10 cellular contexts compared by ENCODE assay signal in genomic region chr20:37567671-37568588, GRCh38. TPM values are rescaled to one million over a fixed set of nuclear protein-coding genes. Genes with fewer than 3 reads are reported as not detected.
DNase-seq lines count a peak whose midpoint lies in the region; ATAC-seq and TF ChIP-seq lines count a peak whose summit lies in the region.
"Had no signal": no experiment of that assay in that cellular context is flagged by ENCODE, and none has a peak within 500 bp of the region (broad histone marks: within the 10 kb centered on the region; RNA-seq: fewer than 3 reads in every experiment).

No MANE protein-coding gene starts in this region.

- H3K4me1 ChIP-seq in BLaER1 (peaks cover 45% of the 10 kb centered on the region), HCT116 (ENCODE audit: control insufficient read depth in 1 of 2, insufficient read depth in 2 of 2, low read length in 2 of 2) (peaks cover 4 to 9% of the 10 kb centered on the region in 2 experiments; a peak in 1 of 4 replicates), hepatocyte (ENCODE audit: insufficient read depth) (peaks cover 4% of the 10 kb centered on the region), body of pancreas (peaks cover 5% of the 10 kb centered on the region)
- H3K4me1 ChIP-seq: uterus had no signal

- no peak for TF ChIP-seq RAD21 in HCT116 (IDR thresholded peaks at IDR 0.05; ENCODE audit: low read depth)

- H3K9ac ChIP-seq in BLaER1 (peak overlapping the region; percentile 65; the same call in 1 of the 2 replicates), HCT116 (ENCODE audit: low read length) (no peak overlapping the region)

- DNase-seq in HCT116 (ENCODE audit: low read depth, low spot score) (no peak), NCI-H748 (lab: John Stamatoyannopoulos, UW; ENCODE audit: unreplicated experiment) (peak; percentile 41), hepatocyte (ENCODE audit: low spot score) (no peak), body of pancreas (no peak), middle frontal gyrus (ENCODE audit: extremely low spot score, low spot score) (no peak)
- DNase-seq: uterus had no signal

- peak overlapping the region; percentile 75; the same call in 1 of the 2 replicates for H3K27ac ChIP-seq in BLaER1
- no peak overlapping the region for H3K27ac ChIP-seq in HCT116 (ENCODE audit: low read depth, low read length)
- no peak overlapping the region for H3K27ac ChIP-seq in hepatocyte
- no peak overlapping the region for H3K27ac ChIP-seq in body of pancreas
- H3K27ac ChIP-seq: SJSA1, uterus had no signal

- H3K4me3 ChIP-seq in BLaER1: peak overlapping the region; percentile 48
- H3K4me3 ChIP-seq in HCT116 (replicated peaks in 1 of 2; ENCODE audit: low read depth in 1 of 2, low read length in 2 of 2): no peak overlapping the region
- H3K4me3 ChIP-seq in hepatocyte: no peak overlapping the region
- no peak overlapping the region for H3K4me3 ChIP-seq in body of pancreas
- H3K4me3 ChIP-seq: SJSA1, uterus had no signal

- no peaks in the 10 kb centered on the region for H4K20me1 ChIP-seq in BLaER1
- H4K20me1 ChIP-seq in HCT116 (ENCODE audit: insufficient read depth): no peaks in the 10 kb centered on the region
- no peaks in the 10 kb centered on the region for H4K20me1 ChIP-seq in hepatocyte (ENCODE audit: insufficient read depth, poor library complexity, severe bottlenecking)

- intact Hi-C loops in HCT116 (cut with micrococcal nuclease) (loop anchor here (10.0 kb wide), 1 partner anchor 597 kb away; the partner anchor contains the start of gene TGM2), body of pancreas (cut with DNase I) (no loop called here)

- H2AFZ ChIP-seq in HCT116 (ENCODE audit: low read depth, low read length, poor library complexity, severe bottlenecking) (no peak overlapping the region), hepatocyte (no peak overlapping the region)

- H3K79me2 ChIP-seq in HCT116 (ENCODE audit: insufficient read depth, low read length) (no peaks in the 10 kb centered on the region), hepatocyte (no peaks in the 10 kb centered on the region)

- BruUV-seq in HCT116 (replicated peaks; lab: Mats Ljungman, UMichigan): no TSS peak

- H3K9me3 ChIP-seq in BLaER1 (no peaks in the 10 kb centered on the region), HCT116 (ENCODE audit: control insufficient read depth in 1 of 2, insufficient read depth in 1 of 2, low read depth in 1 of 2, low read length in 2 of 2) (no peaks in the 10 kb centered on the region), hepatocyte (ENCODE audit: low read depth) (no peaks in the 10 kb centered on the region), body of pancreas (no peaks in the 10 kb centered on the region)
- H3K9me3 ChIP-seq: SJSA1, uterus had no signal

- no peak for TF ChIP-seq CTCF in HCT116 (IDR thresholded peaks at IDR 0.05 in 2 of 3, conservative IDR thresholded peaks at IDR 0.05 in 1 of 3; ENCODE audit: borderline replicate concordance in 1 of 3, insufficient read depth in 1 of 3, low read depth in 2 of 3, low read length in 2 of 3)
- no peak for TF ChIP-seq CTCF in hepatocyte (IDR thresholded peaks at IDR 0.05; ENCODE audit: poor library complexity)
- no peak for TF ChIP-seq CTCF in body of pancreas (IDR thresholded peaks at IDR 0.05)

- POLR2A ChIA-PET in HCT116 (lab: Charles Lee): no interaction called here

- ATAC-seq in HCT116: no peak
- no peak for ATAC-seq in body of pancreas
- no peak for ATAC-seq in GM21515 (IDR thresholded peaks at IDR 0.05; ENCODE audit: unreplicated experiment)
- ATAC-seq in HG03439 (IDR thresholded peaks at IDR 0.05; ENCODE audit: unreplicated experiment): no peak

- H3K27me3 ChIP-seq in BLaER1 (no peaks in the 10 kb centered on the region), HCT116 (ENCODE audit: insufficient read depth, low read length) (peaks cover 53% of the 10 kb centered on the region), hepatocyte (peaks cover 14% of the 10 kb centered on the region), body of pancreas (no peaks in the 10 kb centered on the region)

- RAD21 ChIA-PET in HCT116 (lab: Charles Lee; ENCODE audit: low non-redundant PET in 1 of 2, low total read pairs in 2 of 2, uncharacterized antibody in 2 of 2, unreplicated experiment in 2 of 2): no interaction called here

- CTCF ChIA-PET in HCT116 (lab: Charles Lee): no interaction called here

- WGBS in hepatocyte (ENCODE audit: low lambda C conversion rate, missing lambda C conversion rate): 18% methylated on average over 13 of the region's 13 CpGs
- 4 to 5% methylated on average over 10 to 13 of the region's 13 CpGs for WGBS in body of pancreas, 2 donors

- H3K36me3 ChIP-seq in BLaER1: no peaks in the 10 kb centered on the region
- H3K36me3 ChIP-seq in HCT116 (ENCODE audit: control insufficient read depth in 1 of 2, insufficient read depth in 2 of 2, low read length in 2 of 2): no peaks in the 10 kb centered on the region
- no peaks in the 10 kb centered on the region for H3K36me3 ChIP-seq in hepatocyte (replicated peaks; ENCODE audit: insufficient read depth, low read depth)
- H3K36me3 ChIP-seq in body of pancreas (replicated peaks in 1 of 2; ENCODE audit: insufficient read depth in 1 of 2, low read depth in 2 of 2): no peaks in the 10 kb centered on the region
- H3K36me3 ChIP-seq: SJSA1, uterus had no signal

- H3K9me2 ChIP-seq in HCT116 (ENCODE audit: insufficient read depth) (no peaks in the 10 kb centered on the region), hepatocyte (replicated peaks; ENCODE audit: insufficient read depth) (no peaks in the 10 kb centered on the region)

- peak overlapping the region; percentile 92 for H3K4me2 ChIP-seq in BLaER1
- H3K4me2 ChIP-seq in HCT116 (ENCODE audit: low read length): peak overlapping the region; percentile 25; the same call in 1 of the 2 replicates
- H3K4me2 ChIP-seq in hepatocyte: peak overlapping the region; percentile 58

- TF ChIP-seq POLR2A in HCT116 (IDR thresholded peaks at IDR 0.05; ENCODE audit: borderline replicate concordance, extremely low read depth, insufficient read depth, insufficient read length): no peak
- TF ChIP-seq POLR2A in body of pancreas (IDR thresholded peaks at IDR 0.05): no peak

TF ChIP-seq in HCT116, 20 proteins besides CTCF, POLR2A, EP300 and RAD21:
- no peak for TF ChIP-seq ELF1 (IDR thresholded peaks at IDR 0.05; ENCODE audit: borderline replicate concordance, low read depth)
- TF ChIP-seq FOSL1 (IDR thresholded peaks at IDR 0.05; ENCODE audit: low read depth): no peak
- peak; percentile 64 for TF ChIP-seq TCF7L2 (IDR thresholded peaks at IDR 0.05; ENCODE audit: borderline replicate concordance, extremely low read depth, insufficient read depth, insufficient read length)

RNA-seq across cellular contexts. Expression of gene BLCAP, which starts 40.3 kb away (rescaled TPM):
- 27.5 TPM for total RNA-seq in HCT116 (2021; ENCODE audit: unreplicated experiment)
- polyA plus RNA-seq in HCT116 (2012): 22.4 and 24.1 TPM in 2 replicates
- total RNA-seq in hepatocyte: 71.9 TPM in 2 replicates
- 65.8 and 70.0 TPM in 2 replicates for polyA plus RNA-seq in hepatocyte
- total RNA-seq in body of pancreas: 10 to 100 TPM; 24.1 to 44.8 TPM

RNA-seq across cellular contexts. Expression of gene NNAT, which starts 46.9 kb away (rescaled TPM):
- not detected for total RNA-seq in HCT116 (2021; ENCODE audit: unreplicated experiment)
- 0.35 and 0.76 TPM in 2 replicates for polyA plus RNA-seq in HCT116 (2012)
- not detected in 2 replicates for total RNA-seq in hepatocyte
- 0.43 and 1.1 TPM in 2 replicates for polyA plus RNA-seq in hepatocyte
- under 1 TPM in 1 of 2 donors, not detected in 1; 0.52 TPM for total RNA-seq in body of pancreas
- total RNA-seq: SJSA1 had no signal

Comparison
In these comparisons a context has a peak if more than half of its experiments do, and no peak if none do; other contexts are left out.
1. H3K4me2 ChIP-seq: peak in every context shown above with its lines; median percentile 92 in BLaER1; 58 in hepatocyte; 25 in HCT116.